9 cellular contexts compared by ENCODE assay signal in genomic region chr9:113682297-113682771, GRCh38.
DNase-seq lines count a peak whose midpoint lies in the region; ATAC-seq, FAIRE-seq and TF ChIP-seq lines count a peak whose summit lies in the region.
"Had no signal": no experiment of that assay in that cellular context is flagged by ENCODE, and none has a peak within 500 bp of the region (broad histone marks: within the 10 kb centered on the region; RNA-seq: fewer than 3 reads in every experiment).

No MANE protein-coding gene starts in this region.

- H3K27ac ChIP-seq in Peyer's patch, result no peak overlapping the region
- no peak overlapping the region for H3K27ac ChIP-seq in left ventricle myocardium inferior (replicated peaks)
- H3K27ac ChIP-seq in prostate gland, result no peak overlapping the region

- H3K9me3 ChIP-seq in Peyer's patch, result no peaks in the 10 kb centered on the region
- H3K9me3 ChIP-seq in left ventricle myocardium inferior (replicated peaks), result no peaks in the 10 kb centered on the region
- no peaks in the 10 kb centered on the region for H3K9me3 ChIP-seq in prostate gland

- no peak for ATAC-seq in GM18870 (IDR thresholded peaks at IDR 0.05; ENCODE audit: unreplicated experiment)
- ATAC-seq in GM21515 (IDR thresholded peaks at IDR 0.05; ENCODE audit: unreplicated experiment), result no peak
- ATAC-seq: T-helper 17 cell had no signal

- TF ChIP-seq POLR2A in Peyer's patch (IDR thresholded peaks at IDR 0.05) (no peak), prostate gland (IDR thresholded peaks at IDR 0.05) (no peak)

- intact Hi-C loops in left ventricle myocardium inferior (cut with micrococcal nuclease) (no loop called here), prostate gland (cut with DNase I) (loop anchor here (10.0 kb wide), 1 partner anchor 352 kb away; no protein-coding TSS in a partner anchor)

- in situ Hi-C loops in Caki2 (cut with HindIII; ENCODE audit: low pct_unique_long_range_greater_than_20kb, low sequenced_read_pairs), result no loop called here

- no peaks in the 10 kb centered on the region for H3K27me3 ChIP-seq in Peyer's patch
- peaks cover 26% of the 10 kb centered on the region for H3K27me3 ChIP-seq in left ventricle myocardium inferior (ENCODE audit: low read depth)
- H3K27me3 ChIP-seq in prostate gland (replicated peaks; ENCODE audit: insufficient read depth), result no peaks in the 10 kb centered on the region

- TF ChIP-seq CTCF in Peyer's patch (IDR thresholded peaks at IDR 0.05), result peak; percentile 66 to 82 (median 74)
- peak; percentile 95 for TF ChIP-seq CTCF in left ventricle myocardium inferior (IDR thresholded peaks at IDR 0.05; ENCODE audit: borderline replicate concordance)
- TF ChIP-seq CTCF in prostate gland (IDR thresholded peaks at IDR 0.05), result peak; percentile 71 to 84 (median 78)

- H3K4me1 ChIP-seq in Peyer's patch (peaks cover 0 to under 1% (median 0%) of the 10 kb centered on the region in 4 donors), left ventricle myocardium inferior (no peaks in the 10 kb centered on the region), prostate gland (replicated peaks) (no peaks in the 10 kb centered on the region)

- DNase-seq in Caki2 (ENCODE audit: low read depth), result peak; percentile 90
- DNase-seq in HTR-8/SVneo (ENCODE audit: insufficient read length, low spot score), result peak; percentile 76
- peak; percentile 47 to 83 (median 73) for DNase-seq in Peyer's patch
- DNase-seq in amygdala (lab: John Stamatoyannopoulos, UW), result peak in 48 of 56 donors; percentile 3 to 82 (median 24)
- DNase-seq in left ventricle myocardium inferior, result peak; percentile 62
- peak; percentile 67 for DNase-seq in prostate gland (ENCODE audit: low spot score)

- H3K36me3 ChIP-seq in Peyer's patch, result no peaks in the 10 kb centered on the region
- H3K36me3 ChIP-seq in left ventricle myocardium inferior, result no peaks in the 10 kb centered on the region
- H3K36me3 ChIP-seq in prostate gland, result no peaks in the 10 kb centered on the region

- H3K4me3 ChIP-seq in Peyer's patch (no peak overlapping the region), left ventricle myocardium inferior (no peak overlapping the region), prostate gland (no peak overlapping the region)

- FAIRE-seq in HTR-8/SVneo (lab: Jason Lieb, UNC), result peak; percentile 28

- 10% methylated on average over 9 of the region's 9 CpGs for WGBS in prostate gland

Comparison
In these comparisons a context has a peak if more than half of its experiments do, and no peak if none do; other contexts are left out.
1. DNase-seq: peak in every context shown above with its lines; median percentile 90 in Caki2; 76 in HTR-8/SVneo; 73 in Peyer's patch; 67 in prostate gland; 62 in left ventricle myocardium inferior; 24 in amygdala.